Comparison of ENCODE assay signal across 1 cellular context in the genomic region with DNA sequence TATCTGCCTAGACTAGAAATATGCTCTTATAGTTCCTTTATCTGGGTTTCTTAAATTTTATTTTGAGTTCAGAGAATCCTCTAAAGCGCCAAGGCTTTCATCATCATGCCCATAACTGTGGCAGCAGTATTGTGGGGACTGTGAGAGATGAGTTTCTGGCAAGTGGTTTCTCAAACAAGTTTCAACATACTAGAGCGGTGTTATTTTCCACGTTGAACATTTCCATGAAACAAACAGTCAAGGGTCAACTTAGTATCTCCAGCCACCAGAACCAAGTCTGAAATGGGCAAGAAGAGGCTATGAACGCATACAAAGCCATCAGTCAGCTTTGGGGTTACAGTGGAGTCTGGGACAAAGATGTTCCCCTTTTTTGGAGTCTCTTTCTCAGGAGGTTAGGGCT.
TF ChIP-seq lines count a peak whose summit lies in the region.

No MANE protein-coding gene starts in this region.

TF ChIP-seq in GM23338, 12 proteins besides CTCF, POLR2A, EP300 and RAD21 (continued from another document):
- TF ChIP-seq, protein P1, sequence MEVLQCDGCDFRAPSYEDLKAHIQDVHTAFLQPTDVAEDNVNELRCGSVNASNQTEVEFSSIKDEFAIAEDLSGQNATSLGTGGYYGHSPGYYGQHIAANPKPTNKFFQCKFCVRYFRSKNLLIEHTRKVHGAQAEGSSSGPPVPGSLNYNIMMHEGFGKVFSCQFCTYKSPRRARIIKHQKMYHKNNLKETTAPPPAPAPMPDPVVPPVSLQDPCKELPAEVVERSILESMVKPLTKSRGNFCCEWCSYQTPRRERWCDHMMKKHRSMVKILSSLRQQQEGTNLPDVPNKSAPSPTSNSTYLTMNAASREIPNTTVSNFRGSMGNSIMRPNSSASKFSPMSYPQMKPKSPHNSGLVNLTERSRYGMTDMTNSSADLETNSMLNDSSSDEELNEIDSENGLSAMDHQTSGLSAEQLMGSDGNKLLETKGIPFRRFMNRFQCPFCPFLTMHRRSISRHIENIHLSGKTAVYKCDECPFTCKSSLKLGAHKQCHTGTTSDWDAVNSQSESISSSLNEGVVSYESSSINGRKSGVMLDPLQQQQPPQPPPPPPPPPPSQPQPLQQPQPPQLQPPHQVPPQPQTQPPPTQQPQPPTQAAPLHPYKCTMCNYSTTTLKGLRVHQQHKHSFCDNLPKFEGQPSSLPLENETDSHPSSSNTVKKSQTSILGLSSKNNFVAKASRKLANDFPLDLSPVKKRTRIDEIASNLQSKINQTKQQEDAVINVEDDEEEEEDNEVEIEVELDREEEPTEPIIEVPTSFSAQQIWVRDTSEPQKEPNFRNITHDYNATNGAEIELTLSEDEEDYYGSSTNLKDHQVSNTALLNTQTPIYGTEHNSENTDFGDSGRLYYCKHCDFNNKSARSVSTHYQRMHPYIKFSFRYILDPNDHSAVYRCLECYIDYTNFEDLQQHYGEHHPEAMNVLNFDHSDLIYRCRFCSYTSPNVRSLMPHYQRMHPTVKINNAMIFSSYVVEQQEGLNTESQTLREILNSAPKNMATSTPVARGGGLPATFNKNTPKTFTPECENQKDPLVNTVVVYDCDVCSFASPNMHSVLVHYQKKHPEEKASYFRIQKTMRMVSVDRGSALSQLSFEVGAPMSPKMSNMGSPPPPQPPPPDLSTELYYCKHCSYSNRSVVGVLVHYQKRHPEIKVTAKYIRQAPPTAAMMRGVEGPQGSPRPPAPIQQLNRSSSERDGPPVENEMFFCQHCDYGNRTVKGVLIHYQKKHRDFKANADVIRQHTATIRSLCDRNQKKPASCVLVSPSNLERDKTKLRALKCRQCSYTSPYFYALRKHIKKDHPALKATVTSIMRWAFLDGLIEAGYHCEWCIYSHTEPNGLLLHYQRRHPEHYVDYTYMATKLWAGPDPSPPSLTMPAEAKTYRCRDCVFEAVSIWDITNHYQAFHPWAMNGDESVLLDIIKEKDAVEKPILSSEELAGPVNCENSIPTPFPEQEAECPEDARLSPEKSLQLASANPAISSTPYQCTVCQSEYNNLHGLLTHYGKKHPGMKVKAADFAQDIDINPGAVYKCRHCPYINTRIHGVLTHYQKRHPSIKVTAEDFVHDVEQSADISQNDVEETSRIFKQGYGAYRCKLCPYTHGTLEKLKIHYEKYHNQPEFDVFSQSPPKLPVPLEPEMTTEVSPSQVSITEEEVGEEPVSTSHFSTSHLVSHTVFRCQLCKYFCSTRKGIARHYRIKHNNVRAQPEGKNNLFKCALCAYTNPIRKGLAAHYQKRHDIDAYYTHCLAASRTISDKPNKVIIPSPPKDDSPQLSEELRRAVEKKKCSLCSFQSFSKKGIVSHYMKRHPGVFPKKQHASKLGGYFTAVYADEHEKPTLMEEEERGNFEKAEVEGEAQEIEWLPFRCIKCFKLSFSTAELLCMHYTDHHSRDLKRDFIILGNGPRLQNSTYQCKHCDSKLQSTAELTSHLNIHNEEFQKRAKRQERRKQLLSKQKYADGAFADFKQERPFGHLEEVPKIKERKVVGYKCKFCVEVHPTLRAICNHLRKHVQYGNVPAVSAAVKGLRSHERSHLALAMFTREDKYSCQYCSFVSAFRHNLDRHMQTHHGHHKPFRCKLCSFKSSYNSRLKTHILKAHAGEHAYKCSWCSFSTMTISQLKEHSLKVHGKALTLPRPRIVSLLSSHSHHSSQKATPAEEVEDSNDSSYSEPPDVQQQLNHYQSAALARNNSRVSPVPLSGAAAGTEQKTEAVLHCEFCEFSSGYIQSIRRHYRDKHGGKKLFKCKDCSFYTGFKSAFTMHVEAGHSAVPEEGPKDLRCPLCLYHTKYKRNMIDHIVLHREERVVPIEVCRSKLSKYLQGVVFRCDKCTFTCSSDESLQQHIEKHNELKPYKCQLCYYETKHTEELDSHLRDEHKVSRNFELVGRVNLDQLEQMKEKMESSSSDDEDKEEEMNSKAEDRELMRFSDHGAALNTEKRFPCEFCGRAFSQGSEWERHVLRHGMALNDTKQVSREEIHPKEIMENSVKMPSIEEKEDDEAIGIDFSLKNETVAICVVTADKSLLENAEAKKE (CRISPR knock-in tag; IDR thresholded peaks at IDR 0.05): no peak
- TF ChIP-seq ZNF331 (CRISPR knock-in tag; IDR thresholded peaks at IDR 0.05; ENCODE audit: low read depth) (no peak), CREB1 (CRISPR knock-in tag; IDR thresholded peaks at IDR 0.05; ENCODE audit: low read depth) (no peak)
- TF ChIP-seq, protein P2, sequence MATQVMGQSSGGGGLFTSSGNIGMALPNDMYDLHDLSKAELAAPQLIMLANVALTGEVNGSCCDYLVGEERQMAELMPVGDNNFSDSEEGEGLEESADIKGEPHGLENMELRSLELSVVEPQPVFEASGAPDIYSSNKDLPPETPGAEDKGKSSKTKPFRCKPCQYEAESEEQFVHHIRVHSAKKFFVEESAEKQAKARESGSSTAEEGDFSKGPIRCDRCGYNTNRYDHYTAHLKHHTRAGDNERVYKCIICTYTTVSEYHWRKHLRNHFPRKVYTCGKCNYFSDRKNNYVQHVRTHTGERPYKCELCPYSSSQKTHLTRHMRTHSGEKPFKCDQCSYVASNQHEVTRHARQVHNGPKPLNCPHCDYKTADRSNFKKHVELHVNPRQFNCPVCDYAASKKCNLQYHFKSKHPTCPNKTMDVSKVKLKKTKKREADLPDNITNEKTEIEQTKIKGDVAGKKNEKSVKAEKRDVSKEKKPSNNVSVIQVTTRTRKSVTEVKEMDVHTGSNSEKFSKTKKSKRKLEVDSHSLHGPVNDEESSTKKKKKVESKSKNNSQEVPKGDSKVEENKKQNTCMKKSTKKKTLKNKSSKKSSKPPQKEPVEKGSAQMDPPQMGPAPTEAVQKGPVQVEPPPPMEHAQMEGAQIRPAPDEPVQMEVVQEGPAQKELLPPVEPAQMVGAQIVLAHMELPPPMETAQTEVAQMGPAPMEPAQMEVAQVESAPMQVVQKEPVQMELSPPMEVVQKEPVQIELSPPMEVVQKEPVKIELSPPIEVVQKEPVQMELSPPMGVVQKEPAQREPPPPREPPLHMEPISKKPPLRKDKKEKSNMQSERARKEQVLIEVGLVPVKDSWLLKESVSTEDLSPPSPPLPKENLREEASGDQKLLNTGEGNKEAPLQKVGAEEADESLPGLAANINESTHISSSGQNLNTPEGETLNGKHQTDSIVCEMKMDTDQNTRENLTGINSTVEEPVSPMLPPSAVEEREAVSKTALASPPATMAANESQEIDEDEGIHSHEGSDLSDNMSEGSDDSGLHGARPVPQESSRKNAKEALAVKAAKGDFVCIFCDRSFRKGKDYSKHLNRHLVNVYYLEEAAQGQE (IDR thresholded peaks at IDR 0.05; ENCODE audit: unreplicated experiment): no peak
